ENCODE assay signal across 25 cellular contexts in genomic region chr21:45259206-45259795, GRCh38. TPM values are rescaled to one million over a fixed set of nuclear protein-coding genes. Genes with fewer than 3 reads are reported as not detected.
A peak's percentile ranks its signal among the peaks of the same experiment; 100 is the strongest.
DNase-seq lines count a peak whose midpoint lies in the region; ATAC-seq and TF ChIP-seq lines count a peak whose summit lies in the region.
"Had no signal": no experiment of that assay in that cellular context is flagged by ENCODE, and none has a peak within 500 bp of the region (broad histone marks: within the 10 kb centered on the region; RNA-seq: fewer than 3 reads in every experiment).

No MANE protein-coding gene starts in this region.

- TF ChIP-seq POLR2A in breast epithelium (IDR thresholded peaks at IDR 0.05), result no peak
- no peak for TF ChIP-seq POLR2A in stomach (IDR thresholded peaks at IDR 0.05)

- no peak for ATAC-seq in GM18909 (IDR thresholded peaks at IDR 0.05; ENCODE audit: poor library complexity, unreplicated experiment)
- ATAC-seq: foreskin keratinocyte; naive thymus-derived CD4-positive, alpha-beta T cell; WTC11 had no signal

- no peaks in the 10 kb centered on the region for H3K9me2 ChIP-seq in PC-9 (ENCODE audit: insufficient read depth)

- POLR2A ChIA-PET in PC-9 (lab: Charles Lee; ENCODE audit: unreplicated experiment), result no interaction called here

- no TSS peak for BruUV-seq in PC-9 (replicated peaks; lab: Mats Ljungman, UMichigan)

- peak; percentile 26 for DNase-seq in activated CD8-positive, alpha-beta memory T cell treated with anti-CD3 and anti-CD28 coated beads, Interleukin-2, amount 50 U/mL, for 48 hours
- no peak for DNase-seq in activated CD8-positive, alpha-beta memory T cell treated with anti-CD3 and anti-CD28 coated beads for 24 hours
- peak; percentile 23 for DNase-seq in H7
- peak; percentile 9 to 11 for DNase-seq in breast epithelium (ENCODE audit: low spot score in 2 of 2)
- peak; percentile 35 for DNase-seq in stomach
- no peak for DNase-seq in PC-9
- DNase-seq in COLO829 (ENCODE audit: low spot score), result no peak
- DNase-seq: activated effector memory CD4-positive, alpha-beta T cell treated with anti-CD3 and anti-CD28 coated beads, Interleukin-2, amount 50 U/mL, for 16 hours; effector CD8-positive, alpha-beta T cell; EL; erythroblast; foreskin keratinocyte; immature natural killer cell; IMR-90; naive thymus-derived CD4-positive, alpha-beta T cell; NCI-H1105 treated with DMSO at 0.1 percent for 48 hours; NCI-H526 treated with DMSO at 0.1 percent for 48 hours; occipital lobe; small intestine; stimulated activated CD4-positive, alpha-beta T cell treated with anti-CD3 and anti-CD28 coated beads, Interleukin-1b, Interleukin-23, amount 100 ng/mL, for 48 hours; T-helper 9 cell; upper lobe of left lung had no signal

- no peak for TF ChIP-seq EP300 in stomach (IDR thresholded peaks at IDR 0.05)

- no peaks in the 10 kb centered on the region for H3K27me3 ChIP-seq in H7 (ENCODE audit: control insufficient read depth, insufficient read depth, low read length)
- peaks cover 3 to 8% of the 10 kb centered on the region in 2 donors for H3K27me3 ChIP-seq in breast epithelium
- peaks cover 0 to 47% (median 34%) of the 10 kb centered on the region in 3 donors for H3K27me3 ChIP-seq in stomach
- peaks cover 4% of the 10 kb centered on the region; the same call in 1 of the 2 replicates for H3K27me3 ChIP-seq in PC-9 (ENCODE audit: insufficient read depth, low read depth)
- H3K27me3 ChIP-seq: BLaER1 had no signal

- intact Hi-C loops in breast epithelium (cut with DNase I; ENCODE audit: low total_unique reads), result no loop called here
- intact Hi-C loops in stomach (cut with DNase I; ENCODE audit: low total_unique reads), result no loop called here
- intact Hi-C loops in PC-9 (cut with micrococcal nuclease; ENCODE audit: unreplicated experiment), result no loop called here

- H4K20me1 ChIP-seq in PC-9 (ENCODE audit: insufficient read depth), result no peaks in the 10 kb centered on the region
- H4K20me1 ChIP-seq: BLaER1 had no signal

- TF ChIP-seq CTCF in breast epithelium (IDR thresholded peaks at IDR 0.05) (no peak), stomach (IDR thresholded peaks at IDR 0.05) (no peak), PC-9 (conservative IDR thresholded peaks at IDR 0.05) (no peak)

- CTCF ChIA-PET in PC-9 (lab: Charles Lee), result no interaction called here

- H3K9me3 ChIP-seq in breast epithelium (no peaks in the 10 kb centered on the region), stomach (no peaks in the 10 kb centered on the region), PC-9 (ENCODE audit: insufficient read depth, low read depth) (no peaks in the 10 kb centered on the region)
- H3K9me3 ChIP-seq: BLaER1, upper lobe of left lung had no signal

- H3K27ac ChIP-seq in breast epithelium (no peak overlapping the region), stomach (no peak overlapping the region), PC-9 (no peak overlapping the region)
- H3K27ac ChIP-seq: BLaER1, foreskin keratinocyte, upper lobe of left lung had no signal

- no peak overlapping the region for H3K4me2 ChIP-seq in PC-9
- H3K4me2 ChIP-seq: BLaER1 had no signal

- no peak overlapping the region for H3K4me3 ChIP-seq in H7 (ENCODE audit: insufficient read depth, low read depth, low read length)
- no peak overlapping the region for H3K4me3 ChIP-seq in breast epithelium
- H3K4me3 ChIP-seq in stomach, result no peak overlapping the region
- no peak overlapping the region for H3K4me3 ChIP-seq in PC-9
- H3K4me3 ChIP-seq: BLaER1, upper lobe of left lung had no signal

- H3K4me1 ChIP-seq in breast epithelium (no peaks in the 10 kb centered on the region), stomach (peaks cover 0 to 6% (median 0%) of the 10 kb centered on the region in 4 donors), PC-9 (replicated peaks; ENCODE audit: insufficient read depth) (no peaks in the 10 kb centered on the region)
- H3K4me1 ChIP-seq: foreskin keratinocyte had no signal

- H3K36me3 ChIP-seq in H7 (replicated peaks; ENCODE audit: control insufficient read depth, insufficient read depth, low read length) (peaks cover 9% of the 10 kb centered on the region), breast epithelium (no peaks in the 10 kb centered on the region), stomach (peaks cover 11 to 18% (median 14%) of the 10 kb centered on the region in 4 donors), PC-9 (ENCODE audit: low read depth) (no peaks in the 10 kb centered on the region)

- H3F3A ChIP-seq in PC-9 (ENCODE audit: insufficient read depth, low read depth), result no peaks in the 10 kb centered on the region

- H2AFZ ChIP-seq in PC-9, result no peak overlapping the region

- WGBS in stomach, 5 donors, result 52 to 70% (median 64%) methylated on average over 17 of the region's 17 CpGs

- H3K79me2 ChIP-seq in PC-9 (ENCODE audit: low read depth), result no peaks in the 10 kb centered on the region

RNA-seq across cellular contexts. Expression of gene POFUT2, which starts 28.4 kb away (rescaled TPM):
- total RNA-seq in H7 (2014; rRNA removed; shearing (Covaris generic)), result 25.4 and 26.9 TPM in 2 replicates
- total RNA-seq in breast epithelium (10 to 100 TPM; 20.0 to 22.9 (median 22.1) TPM), stomach (10 to 100 TPM; 19.2 to 34.2 (median 29.3) TPM), PC-9 (2021) (29.0 and 32.6 TPM in 2 replicates)
- 10 to 100 TPM in 1 of 3 donors, 1 to 10 TPM in 2; 7.4 to 15.9 (median 9.5) TPM for polyA plus RNA-seq in stomach

Comparison
In these comparisons a context has a peak if more than half of its experiments do, and no peak if none do; other contexts are left out.
1. DNase-seq: peak in activated CD8-positive, alpha-beta memory T cell treated with anti-CD3 and anti-CD28 coated beads, Interleukin-2, amount 50 U/mL, for 48 hours (single experiment), H7 (single experiment), breast epithelium (2 of 2) and stomach (single experiment); none in activated CD8-positive, alpha-beta memory T cell treated with anti-CD3 and anti-CD28 coated beads for 24 hours (single experiment), PC-9 (0 of 2) and COLO829 (single experiment).